ENCODE assay signal across 1 cellular context in genomic region chr19:8577247-8577646, GRCh38.
TF ChIP-seq lines count a peak whose summit lies in the region.

Gene MYO1F, minus strand, starts transcription at chr19:8577442. Its CDS starts 133 bp downstream, at chr19:8577309.

TF ChIP-seq in GM23338, 12 proteins besides CTCF, POLR2A, EP300 and RAD21 (continued from another document):
- TF ChIP-seq, protein P1, sequence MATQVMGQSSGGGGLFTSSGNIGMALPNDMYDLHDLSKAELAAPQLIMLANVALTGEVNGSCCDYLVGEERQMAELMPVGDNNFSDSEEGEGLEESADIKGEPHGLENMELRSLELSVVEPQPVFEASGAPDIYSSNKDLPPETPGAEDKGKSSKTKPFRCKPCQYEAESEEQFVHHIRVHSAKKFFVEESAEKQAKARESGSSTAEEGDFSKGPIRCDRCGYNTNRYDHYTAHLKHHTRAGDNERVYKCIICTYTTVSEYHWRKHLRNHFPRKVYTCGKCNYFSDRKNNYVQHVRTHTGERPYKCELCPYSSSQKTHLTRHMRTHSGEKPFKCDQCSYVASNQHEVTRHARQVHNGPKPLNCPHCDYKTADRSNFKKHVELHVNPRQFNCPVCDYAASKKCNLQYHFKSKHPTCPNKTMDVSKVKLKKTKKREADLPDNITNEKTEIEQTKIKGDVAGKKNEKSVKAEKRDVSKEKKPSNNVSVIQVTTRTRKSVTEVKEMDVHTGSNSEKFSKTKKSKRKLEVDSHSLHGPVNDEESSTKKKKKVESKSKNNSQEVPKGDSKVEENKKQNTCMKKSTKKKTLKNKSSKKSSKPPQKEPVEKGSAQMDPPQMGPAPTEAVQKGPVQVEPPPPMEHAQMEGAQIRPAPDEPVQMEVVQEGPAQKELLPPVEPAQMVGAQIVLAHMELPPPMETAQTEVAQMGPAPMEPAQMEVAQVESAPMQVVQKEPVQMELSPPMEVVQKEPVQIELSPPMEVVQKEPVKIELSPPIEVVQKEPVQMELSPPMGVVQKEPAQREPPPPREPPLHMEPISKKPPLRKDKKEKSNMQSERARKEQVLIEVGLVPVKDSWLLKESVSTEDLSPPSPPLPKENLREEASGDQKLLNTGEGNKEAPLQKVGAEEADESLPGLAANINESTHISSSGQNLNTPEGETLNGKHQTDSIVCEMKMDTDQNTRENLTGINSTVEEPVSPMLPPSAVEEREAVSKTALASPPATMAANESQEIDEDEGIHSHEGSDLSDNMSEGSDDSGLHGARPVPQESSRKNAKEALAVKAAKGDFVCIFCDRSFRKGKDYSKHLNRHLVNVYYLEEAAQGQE (IDR thresholded peaks at IDR 0.05; ENCODE audit: unreplicated experiment), result no peak
- TF ChIP-seq STAT1 (IDR thresholded peaks at IDR 0.05; ENCODE audit: unreplicated experiment) (no peak), EZH2 (IDR thresholded peaks at IDR 0.05; ENCODE audit: low read depth, unreplicated experiment) (no peak), NANOG (IDR thresholded peaks at IDR 0.05; ENCODE audit: borderline replicate concordance) (no peak), POLR2AphosphoS5 (IDR thresholded peaks at IDR 0.05; ENCODE audit: low read depth) (no peak), ZNF331 (CRISPR knock-in tag; IDR thresholded peaks at IDR 0.05; ENCODE audit: low read depth) (no peak), ZNF114 (CRISPR knock-in tag; IDR thresholded peaks at IDR 0.05) (no peak), ETS1 (IDR thresholded peaks at IDR 0.05) (no peak), EZH2phosphoT487 (IDR thresholded peaks at IDR 0.05; ENCODE audit: unreplicated experiment) (no peak), CREB1 (CRISPR knock-in tag; IDR thresholded peaks at IDR 0.05; ENCODE audit: low read depth) (no peak), JUNB (IDR thresholded peaks at IDR 0.05; ENCODE audit: unreplicated experiment) (no peak)
